ENCODE assay signal across 1 cellular context in genomic region chr5:81213070-81213469, GRCh38.
TF ChIP-seq lines count a peak whose summit lies in the region.

No MANE protein-coding gene starts in this region.

TF ChIP-seq in HepG2, 621 proteins besides CTCF, POLR2A, EP300 and RAD21 (continued from another document):
- TF ChIP-seq AHDC1 (CRISPR knock-in tag; IDR thresholded peaks at IDR 0.05; ENCODE audit: borderline replicate concordance), result no peak
- TF ChIP-seq TRIM24 (CRISPR knock-in tag; IDR thresholded peaks at IDR 0.05), result no peak
- TF ChIP-seq HIVEP1 (CRISPR knock-in tag; IDR thresholded peaks at IDR 0.05), result no peak
- TF ChIP-seq HCFC1 (IDR thresholded peaks at IDR 0.05; ENCODE audit: low read depth, low read length), result no peak
- TF ChIP-seq PRMT3 (CRISPR knock-in tag; IDR thresholded peaks at IDR 0.05; ENCODE audit: borderline replicate concordance, low read depth), result no peak
- TF ChIP-seq ZBTB2 (CRISPR knock-in tag; IDR thresholded peaks at IDR 0.05; ENCODE audit: low read depth), result no peak
- TF ChIP-seq ZNF878 (CRISPR knock-in tag; IDR thresholded peaks at IDR 0.05), result no peak
- no peak for TF ChIP-seq ZSCAN29 (CRISPR knock-in tag; conservative IDR thresholded peaks at IDR 0.05)
- no peak for TF ChIP-seq ZNF614 (CRISPR knock-in tag; IDR thresholded peaks at IDR 0.05; ENCODE audit: borderline replicate concordance)
- no peak for TF ChIP-seq PBX3 (CRISPR knock-in tag; IDR thresholded peaks at IDR 0.05; ENCODE audit: borderline replicate concordance)
- TF ChIP-seq LRRFIP1 (CRISPR knock-in tag; conservative IDR thresholded peaks at IDR 0.05), result no peak
- no peak for TF ChIP-seq RBAK (CRISPR knock-in tag; IDR thresholded peaks at IDR 0.05)
- TF ChIP-seq ZNF512 (CRISPR knock-in tag; IDR thresholded peaks at IDR 0.05), result no peak
- no peak for TF ChIP-seq ZBTB7B (CRISPR knock-in tag; IDR thresholded peaks at IDR 0.05)
- no peak for TF ChIP-seq ZNF251 (CRISPR knock-in tag; IDR thresholded peaks at IDR 0.05)
- no peak for TF ChIP-seq RFX5 (IDR thresholded peaks at IDR 0.05; ENCODE audit: low read depth, low read length)
- TF ChIP-seq KLF13 (CRISPR knock-in tag; IDR thresholded peaks at IDR 0.05), result no peak
TF ChIP-seq in HepG2: peak in this region for 0.
